Comparison of ENCODE assay signal across 33 cellular contexts in genomic region chr12:41959271-41959670, GRCh38.
"Had no signal": no experiment of that assay in that cellular context is flagged by ENCODE, and none has a peak within 500 bp of the region (broad histone marks: within the 10 kb centered on the region; RNA-seq: fewer than 3 reads in every experiment).

No MANE protein-coding gene starts in this region.

- FAIRE-seq: astrocyte, bronchial epithelial cell had no signal

- ATAC-seq: activated naive CD4-positive, alpha-beta T cell treated with anti-CD3 and anti-CD28 coated beads, Interleukin-2, amount 50 U/mL, for 72 hours; activated naive CD8-positive, alpha-beta T cell treated with anti-CD3 and anti-CD28 coated beads, Interleukin-2, amount 50 U/mL, for 24 hours; activated T-cell treated with anti-CD3 and anti-CD28 coated beads, Interleukin-2, amount 50 U/mL, for 4 hours; activated T-cell treated with anti-CD3 and anti-CD28 coated beads, Interleukin-2, amount 50 U/mL, for 72 hours; activated T-helper 17 cell treated with anti-CD3 and anti-CD28 coated beads, Interleukin-2, amount 50 U/mL, for 72 hours; body of pancreas had no signal

- H3K4me3 ChIP-seq: adrenal gland, ascending aorta, body of pancreas, breast epithelium, cardiac muscle cell had no signal

- H3K36me3 ChIP-seq: adrenal gland, ascending aorta, brain microvascular endothelial cell, breast epithelium, cardiac muscle cell had no signal

- H3K9me3 ChIP-seq: adrenal gland, ascending aorta, body of pancreas, breast epithelium had no signal

- H3K27me3 ChIP-seq: adrenal gland, ascending aorta, body of pancreas, brain microvascular endothelial cell, breast epithelium, cardiac muscle cell had no signal

- H3K4me1 ChIP-seq: adrenal gland, body of pancreas, breast epithelium had no signal

- DNase-seq: activated effector memory CD4-positive, alpha-beta T cell treated with anti-CD3 and anti-CD28 coated beads, Interleukin-2, amount 50 U/mL, for 16 hours; activated effector memory CD4-positive, alpha-beta T cell treated with Interleukin-2 at 50 U/mL for 16 hours; activated gamma-delta T cell; activated gamma-delta T cell treated with Interleukin-2 at 50 U/mL for 16 hours; activated naive CD4-positive, alpha-beta T cell; activated naive CD4-positive, alpha-beta T cell treated with anti-CD3 and anti-CD28 coated beads for 36 hours; activated naive CD4-positive, alpha-beta T cell treated with anti-CD3 and anti-CD28 coated beads, Interleukin-2, amount 10 ng/mL, durations not matched to agents 7 days and 5 days; activated naive CD4-positive, alpha-beta T cell treated with anti-CD3 and anti-CD28 coated beads, Interleukin-2, amount 50 U/mL, for 16 hours; activated naive CD4-positive, alpha-beta T cell treated with Interleukin-2 at 50 U/mL for 16 hours; activated naive CD8-positive, alpha-beta T cell treated with anti-CD3 and anti-CD28 coated beads for 36 hours; activated naive CD8-positive, alpha-beta T cell treated with anti-CD3 and anti-CD28 coated beads, Interleukin-2, amount 10 ng/mL, durations not matched to agents 7 days and 5 days; activated naive CD8-positive, alpha-beta T cell treated with anti-CD3 and anti-CD28 coated beads, Interleukin-2, amount 50 U/mL, for 24 hours; activated T-cell treated with anti-CD3 and anti-CD28 coated beads, Interleukin-2, amount 50 U/mL, for 24 hours; activated T-cell treated with anti-CD3 and anti-CD28 coated beads, Interleukin-2, amount 50 U/mL, for 4 hours; activated T-cell treated with anti-CD3 and anti-CD28 coated beads, Interleukin-2, amount 50 U/mL, for 48 hours; activated T-cell treated with anti-CD3 and anti-CD28 coated beads, Interleukin-2, amount 50 U/mL, for 72 hours; adrenal gland; amniotic stem cell; amygdala; anterior cingulate cortex; aorta; body of pancreas; brain microvascular endothelial cell; caudate nucleus; central memory CD4-positive, alpha-beta T cell; cerebellar nuclear complex had no signal

- H3K27ac ChIP-seq: adrenal gland, ascending aorta, body of pancreas, brain microvascular endothelial cell, breast epithelium, cardiac muscle cell had no signal
